Comparison of ENCODE assay signal across 8 cellular contexts in the genomic region with DNA sequence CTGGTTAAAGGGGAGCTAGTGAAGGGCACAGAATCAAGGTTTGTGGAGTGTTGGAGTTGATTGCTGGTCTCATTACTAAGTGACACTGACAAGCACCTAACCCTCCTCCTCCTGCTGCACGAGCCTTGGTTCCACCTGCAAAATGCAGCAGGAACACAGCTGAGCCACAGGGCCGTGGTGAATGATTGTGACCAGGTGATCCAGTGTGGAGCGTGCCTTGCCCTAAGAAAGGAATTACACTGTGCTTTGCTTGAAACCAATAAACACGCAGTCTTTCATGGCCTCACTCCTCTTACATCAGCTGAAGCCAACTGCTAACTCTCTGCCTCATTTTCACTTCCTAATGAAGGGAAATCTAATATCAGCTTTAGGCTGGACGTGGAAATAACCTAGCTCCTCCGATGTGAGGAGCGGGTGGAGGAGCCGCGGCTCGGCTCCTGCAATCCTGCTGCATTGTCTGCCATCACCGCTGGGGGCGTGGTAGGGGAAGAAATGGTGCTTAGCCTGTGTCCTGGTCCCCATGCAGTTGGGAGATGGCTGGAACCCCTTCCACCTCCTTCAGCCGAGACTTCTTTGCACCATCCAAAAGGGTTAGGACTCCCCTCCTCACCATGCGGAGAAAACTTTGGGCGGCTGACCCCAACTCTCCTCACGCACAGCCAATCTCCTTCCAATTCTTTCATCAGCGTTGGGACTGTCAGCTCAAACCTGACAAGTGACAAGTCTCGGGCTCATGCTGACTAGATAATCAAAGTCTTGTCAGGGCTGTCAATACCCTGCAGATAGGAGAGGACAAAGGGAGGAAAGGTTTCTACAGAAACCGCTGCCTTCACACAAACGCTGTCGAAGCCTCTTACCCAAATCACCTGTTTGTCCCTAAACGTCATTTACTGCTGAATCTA.
DNase-seq lines count a peak whose midpoint lies in the region; ATAC-seq and TF ChIP-seq lines count a peak whose summit lies in the region.

No MANE protein-coding gene starts in this region.

- no peak overlapping the region for H2AFZ ChIP-seq in hepatocyte

- H3K4me3 ChIP-seq in hepatocyte, result no peak overlapping the region

- no peak overlapping the region for H3K27ac Mint-ChIP-seq in activated naive CD4-positive, alpha-beta T cell treated with anti-CD3 and anti-CD28 coated beads, Interleukin-2, amount 10 ng/mL, durations not matched to agents 7 days and 5 days

- no peak overlapping the region for H3K4me3 Mint-ChIP-seq in activated naive CD4-positive, alpha-beta T cell treated with anti-CD3 and anti-CD28 coated beads, Interleukin-2, amount 10 ng/mL, durations not matched to agents 7 days and 5 days

- peak; percentile 55 for TF ChIP-seq CTCF in hepatocyte (IDR thresholded peaks at IDR 0.05; ENCODE audit: poor library complexity)

- DNase-seq in Daoy (ENCODE audit: low read depth) (peak; percentile 59), MV-4-11 (lab: John Stamatoyannopoulos, UW) (peak; percentile 35), hepatocyte (ENCODE audit: low spot score) (peak; percentile 62), NCI-H1436 treated with DMSO at 0.1 percent for 48 hours (lab: John Stamatoyannopoulos, UW) (no peak)
- peak; percentile 38 for DNase-seq in activated naive CD4-positive, alpha-beta T cell treated with anti-CD3 and anti-CD28 coated beads, Interleukin-2, amount 10 ng/mL, durations not matched to agents 7 days and 5 days
- DNase-seq in stimulated activated CD4-positive, alpha-beta T cell treated with anti-CD3 and anti-CD28 coated beads, Interleukin-1b, Interleukin-23, amount 100 ng/mL, for 48 hours, result peak; percentile 8

- H3K4me2 ChIP-seq in hepatocyte, result no peak overlapping the region

- ATAC-seq in GM18907 (IDR thresholded peaks at IDR 0.05; ENCODE audit: unreplicated experiment) (no peak), HG03045 (IDR thresholded peaks at IDR 0.05; ENCODE audit: unreplicated experiment) (no peak)

- no peaks in the 10 kb centered on the region for H3K27me3 Mint-ChIP-seq in activated naive CD4-positive, alpha-beta T cell treated with anti-CD3 and anti-CD28 coated beads, Interleukin-2, amount 10 ng/mL, durations not matched to agents 7 days and 5 days

- H3K9me2 ChIP-seq in hepatocyte (replicated peaks; ENCODE audit: insufficient read depth), result no peaks in the 10 kb centered on the region

- 40% methylated on average over 22 of the region's 22 CpGs for WGBS in hepatocyte (ENCODE audit: low lambda C conversion rate, missing lambda C conversion rate)

- no peaks in the 10 kb centered on the region for H3K79me2 ChIP-seq in hepatocyte

- no peak overlapping the region for H3K27ac ChIP-seq in hepatocyte

- H3K36me3 ChIP-seq in hepatocyte (replicated peaks; ENCODE audit: insufficient read depth, low read depth), result no peaks in the 10 kb centered on the region

- CTCF ChIA-PET in activated naive CD4-positive, alpha-beta T cell treated with anti-CD3 and anti-CD28 coated beads, Interleukin-2, amount 10 ng/mL, durations not matched to agents 7 days and 5 days (lab: Charles Lee), result interaction anchor here (0.6 kb wide), 2 partner anchors 11 to 167 kb away, joined by 3 read pairs; no protein-coding TSS in a partner anchor

- H3K9me3 ChIP-seq in hepatocyte (ENCODE audit: low read depth), result no peaks in the 10 kb centered on the region

- no peaks in the 10 kb centered on the region for H3K36me3 Mint-ChIP-seq in activated naive CD4-positive, alpha-beta T cell treated with anti-CD3 and anti-CD28 coated beads, Interleukin-2, amount 10 ng/mL, durations not matched to agents 7 days and 5 days

- H3K4me1 Mint-ChIP-seq in activated naive CD4-positive, alpha-beta T cell treated with anti-CD3 and anti-CD28 coated beads, Interleukin-2, amount 10 ng/mL, durations not matched to agents 7 days and 5 days, result no peaks in the 10 kb centered on the region

- peaks cover 17% of the 10 kb centered on the region for H3K27me3 ChIP-seq in hepatocyte

- no peaks in the 10 kb centered on the region for H4K20me1 ChIP-seq in hepatocyte (ENCODE audit: insufficient read depth, poor library complexity, severe bottlenecking)

- no peaks in the 10 kb centered on the region for H3K4me1 ChIP-seq in hepatocyte (ENCODE audit: insufficient read depth)

- H3K9me3 Mint-ChIP-seq in activated naive CD4-positive, alpha-beta T cell treated with anti-CD3 and anti-CD28 coated beads, Interleukin-2, amount 10 ng/mL, durations not matched to agents 7 days and 5 days, result no peaks in the 10 kb centered on the region
